Comparison of ENCODE assay signal across 8 cellular contexts in genomic region chr3:71955549-71956373, GRCh38.
DNase-seq lines count a peak whose midpoint lies in the region; ATAC-seq and TF ChIP-seq lines count a peak whose summit lies in the region.

No MANE protein-coding gene starts in this region.

- peaks cover 7% of the 10 kb centered on the region for H3K4me1 Mint-ChIP-seq in neural crest cell

- peaks cover 12% of the 10 kb centered on the region for H3K27me3 Mint-ChIP-seq in neural crest cell (ENCODE audit: low read depth)

- no peaks in the 10 kb centered on the region for H3K27me3 ChIP-seq in BLaER1

- H3K9me3 ChIP-seq in BLaER1, result no peaks in the 10 kb centered on the region

- H3K4me1 ChIP-seq in BLaER1, result peaks cover 24% of the 10 kb centered on the region

- H3K27ac Mint-ChIP-seq in neural crest cell (ENCODE audit: unreplicated experiment), result no peak overlapping the region

- no peaks in the 10 kb centered on the region for H4K20me1 ChIP-seq in BLaER1

- DNase-seq in GM20000 (ENCODE audit: low spot score), result peak; percentile 32
- peak; percentile 49 for DNase-seq in NCI-H2029 treated with DMSO at 0.1 percent for 48 hours (lab: John Stamatoyannopoulos, UW)
- peak; percentile 86 for DNase-seq in fibroblast of pulmonary artery (ENCODE audit: low read depth)
- peak; percentile 48 for DNase-seq in neural crest cell (ENCODE audit: low read depth, low spot score)
- DNase-seq in ureter (ENCODE audit: low spot score), result peak; percentile 82

- no peak overlapping the region for H3K4me3 ChIP-seq in BLaER1
- H3K4me3 ChIP-seq in WI38 (ENCODE audit: low read depth, low read length), result no peak overlapping the region
- H3K4me3 ChIP-seq in fibroblast of pulmonary artery (replicated peaks; ENCODE audit: low read depth, low read length), result no peak overlapping the region

- H3K9me3 Mint-ChIP-seq in neural crest cell, result no peaks in the 10 kb centered on the region

- H3K36me3 ChIP-seq in BLaER1, result no peaks in the 10 kb centered on the region

- TF ChIP-seq CTCF in GM20000 (IDR thresholded peaks at IDR 0.05; ENCODE audit: extremely low read depth, missing control alignments) (peak; percentile 67), WI38 (IDR thresholded peaks at IDR 0.05; ENCODE audit: low read depth, low read length) (peak; percentile 41), fibroblast of pulmonary artery (IDR thresholded peaks at IDR 0.05; ENCODE audit: low read length, missing control alignments) (peak; percentile 78), neural crest cell (conservative IDR thresholded peaks at IDR 0.05) (peak; percentile 81)

- H3K36me3 Mint-ChIP-seq in neural crest cell (ENCODE audit: low read depth), result no peaks in the 10 kb centered on the region

- peak overlapping the region; percentile 41 for H3K4me2 ChIP-seq in BLaER1

- no peak for ATAC-seq in GM18870 (IDR thresholded peaks at IDR 0.05; ENCODE audit: unreplicated experiment)

- no peak overlapping the region for H3K27ac ChIP-seq in BLaER1

- no peak overlapping the region for H3K9ac ChIP-seq in BLaER1

- no peak overlapping the region for H3K4me3 Mint-ChIP-seq in neural crest cell

Comparison
In these comparisons a context has a peak if more than half of its experiments do, and no peak if none do; other contexts are left out.
1. DNase-seq: peak in every context shown above with its lines; median percentile 86 in fibroblast of pulmonary artery; 82 in ureter; 49 in NCI-H2029 treated with DMSO at 0.1 percent for 48 hours; 48 in neural crest cell; 32 in GM20000.